26 cellular contexts compared by ENCODE assay signal in the genomic region with DNA sequence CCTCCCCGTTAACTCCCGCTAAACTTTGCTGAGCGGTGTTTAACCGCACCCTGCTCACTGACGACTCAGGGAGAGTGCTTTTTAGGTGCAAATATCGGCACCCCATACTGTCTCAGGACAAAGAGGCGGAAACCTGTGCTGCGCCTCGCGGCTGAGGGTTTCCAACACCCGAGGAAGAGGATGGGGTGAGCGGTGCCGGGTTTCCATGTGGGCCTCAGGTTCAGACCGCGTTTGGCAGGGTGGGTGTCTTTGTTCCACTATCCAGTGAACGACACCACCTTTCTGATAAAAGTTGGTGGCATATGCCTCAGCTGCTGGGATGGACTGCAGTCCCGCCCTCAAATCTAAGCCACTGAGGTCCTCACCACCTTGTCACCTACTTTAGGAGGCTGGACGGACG. TPM values are rescaled to one million over a fixed set of nuclear protein-coding genes. Genes with fewer than 3 reads are reported as not detected.
DNase-seq lines count a peak whose midpoint lies in the region; ATAC-seq, FAIRE-seq and TF ChIP-seq lines count a peak whose summit lies in the region.
"Had no signal": no experiment of that assay in that cellular context is flagged by ENCODE, and none has a peak within 500 bp of the region (broad histone marks: within the 10 kb centered on the region; RNA-seq: fewer than 3 reads in every experiment).

No MANE protein-coding gene starts in this region.

- no peak overlapping the region for H3K4me3 Mint-ChIP-seq in chondrocyte (ENCODE audit: unreplicated experiment)
- H3K4me3 Mint-ChIP-seq: CD8-positive, alpha-beta T cell had no signal

- peaks cover 0 to 5% of the 10 kb centered on the region in 2 donors for H3K4me1 ChIP-seq in kidney (ENCODE audit: control insufficient read depth in 1 of 2, insufficient read depth in 1 of 2, low read depth in 1 of 2, low read length in 2 of 2)
- H3K4me1 ChIP-seq in osteoblast (ENCODE audit: insufficient read depth, low read length), result no peaks in the 10 kb centered on the region

- H3K4me3 ChIP-seq in kidney (ENCODE audit: low read length in 2 of 2) (no peak overlapping the region), osteoblast (ENCODE audit: insufficient read depth, low read length) (no peak overlapping the region)
- H3K4me3 ChIP-seq: SK-N-MC had no signal

- ATAC-seq in HG03354 (IDR thresholded peaks at IDR 0.05; ENCODE audit: poor library complexity, severe bottlenecking, unreplicated experiment) (no peak), HG03135 (IDR thresholded peaks at IDR 0.05; ENCODE audit: unreplicated experiment) (no peak)
- ATAC-seq: CD8-positive, alpha-beta T cell; HCT116 had no signal

- no peak overlapping the region for H3K27ac Mint-ChIP-seq in chondrocyte (ENCODE audit: unreplicated experiment)
- H3K27ac Mint-ChIP-seq: CD8-positive, alpha-beta T cell had no signal

- H3K4me1 Mint-ChIP-seq in chondrocyte (ENCODE audit: low read depth), result peaks cover 12% of the 10 kb centered on the region

- peak; percentile 68 for DNase-seq in chondrocyte (ENCODE audit: low spot score)
- peak; percentile 35 for DNase-seq in kidney
- DNase-seq in osteoblast (ENCODE audit: insufficient read length, low spot score, missing footprints), result peak; percentile 53
- no peak for DNase-seq in CD1c-positive myeloid dendritic cell (ENCODE audit: extremely low spot score)
- no peak for DNase-seq in COR-L47 (lab: John Stamatoyannopoulos, UW)
- DNase-seq: C1 segment of cervical spinal cord; CD8-positive, alpha-beta T cell; DMS153; DND-41; Kasumi-1; NCI-H1092 treated with DMSO at 0.1 percent for 48 hours; NCI-H1436; NCI-H187; NCI-H2081 treated with DMSO at 0.1 percent for 48 hours; NCI-H2171; NCI-H226; NCI-H510A; NCI-H69; RPMI8226; SHP77 treated with DMSO at 0.1 percent for 48 hours had no signal

- no peak overlapping the region for H3K27ac ChIP-seq in kidney (ENCODE audit: low read depth in 2 of 2, low read length in 2 of 2)
- no peak overlapping the region for H3K27ac ChIP-seq in osteoblast (ENCODE audit: low read depth, low read length)
- H3K27ac ChIP-seq: SK-N-MC had no signal

- H3K36me3 ChIP-seq in kidney (ENCODE audit: control insufficient read depth in 1 of 2, insufficient read depth in 2 of 2, low read length in 2 of 2) (no peaks in the 10 kb centered on the region), osteoblast (ENCODE audit: insufficient read depth, low read length) (no peaks in the 10 kb centered on the region)

- no peaks in the 10 kb centered on the region for H3K9me3 Mint-ChIP-seq in chondrocyte (ENCODE audit: low read depth)
- H3K9me3 Mint-ChIP-seq: CD8-positive, alpha-beta T cell had no signal

- no peak overlapping the region for H3K9ac ChIP-seq in kidney (ENCODE audit: low read length in 2 of 2)

- peaks cover 5% of the 10 kb centered on the region for H4K20me1 ChIP-seq in osteoblast (ENCODE audit: insufficient read depth, low read length)

- FAIRE-seq in kidney (lab: Jason Lieb, UNC), result no peak

- no peaks in the 10 kb centered on the region for H3K79me2 ChIP-seq in osteoblast (ENCODE audit: insufficient read depth, low read length)

- H3K27me3 ChIP-seq in osteoblast (ENCODE audit: insufficient read depth, low read length), result peaks cover 29% of the 10 kb centered on the region

- no peaks in the 10 kb centered on the region for H3K9me3 ChIP-seq in kidney (ENCODE audit: control insufficient read depth in 1 of 2, low read length in 2 of 2)
- H3K9me3 ChIP-seq in osteoblast (ENCODE audit: low read depth, low read length), result no peaks in the 10 kb centered on the region

- intact Hi-C loops in kidney (cut with DNase I), result no loop called here

- no peak overlapping the region for H3K4me2 ChIP-seq in osteoblast (ENCODE audit: insufficient read depth, low read length)

- TF ChIP-seq CTCF in chondrocyte (IDR thresholded peaks at IDR 0.05), result no peak
- TF ChIP-seq CTCF in kidney (IDR thresholded peaks at IDR 0.05; ENCODE audit: borderline replicate concordance, extremely low read depth, insufficient read depth), result no peak
- TF ChIP-seq CTCF in osteoblast (IDR thresholded peaks at IDR 0.05; ENCODE audit: extremely low read depth, low read depth, low read length), result no peak

- peaks cover 18% of the 10 kb centered on the region for H3K27me3 Mint-ChIP-seq in chondrocyte (ENCODE audit: low read depth)

- H2AFZ ChIP-seq in osteoblast (ENCODE audit: low read length), result no peak overlapping the region

- no peaks in the 10 kb centered on the region for H3K36me3 Mint-ChIP-seq in chondrocyte (ENCODE audit: low read depth)
- H3K36me3 Mint-ChIP-seq: CD8-positive, alpha-beta T cell had no signal

RNA-seq across cellular contexts. Expression of gene RFLNA, which starts 3.0 kb away (rescaled TPM):
- total RNA-seq in chondrocyte (1.0 to 4.7 TPM (median 1.3 TPM) in 3 replicates), kidney (0.76 TPM), osteoblast (15.9 and 16.2 TPM in 2 replicates)
- 0.82 TPM for polyA plus RNA-seq in kidney (ENCODE audit: insufficient read depth, low read depth, low replicate concordance)
- total RNA-seq: CD8-positive, alpha-beta T cell; H4; HT-29 had no signal

Comparison
In these comparisons a context has a peak if more than half of its experiments do, and no peak if none do; other contexts are left out.
1. DNase-seq: peak in chondrocyte (single experiment), kidney (single experiment) and osteoblast (single experiment); none in CD1c-positive myeloid dendritic cell (single experiment) and COR-L47 (single experiment).